ENCODE assay signal across 16 cellular contexts in the genomic region with DNA sequence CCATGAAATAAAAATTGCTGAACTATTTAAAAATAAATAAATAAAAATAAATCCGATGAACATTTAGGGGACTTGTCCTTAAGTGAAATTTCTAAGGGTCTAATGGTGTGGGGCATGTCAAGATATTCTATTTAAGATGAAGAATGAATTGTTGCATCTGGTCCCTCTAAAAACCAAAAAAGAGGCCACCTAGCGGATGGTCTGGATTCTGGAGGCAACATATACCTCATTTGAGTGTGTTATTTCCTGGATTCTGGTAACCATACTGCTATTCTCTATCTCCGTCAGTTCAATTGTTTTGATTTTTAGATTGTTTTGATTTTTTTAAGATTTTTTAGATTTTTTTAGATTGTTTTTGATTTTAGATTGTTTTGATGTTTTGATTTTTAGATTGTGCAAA. TPM values are rescaled to one million over a fixed set of nuclear protein-coding genes. Genes with fewer than 3 reads are reported as not detected.
A peak's percentile ranks its signal among the peaks of the same experiment; 100 is the strongest.
DNase-seq lines count a peak whose midpoint lies in the region; ATAC-seq, FAIRE-seq and TF ChIP-seq lines count a peak whose summit lies in the region.
"Had no signal": no experiment of that assay in that cellular context is flagged by ENCODE, and none has a peak within 500 bp of the region (broad histone marks: within the 10 kb centered on the region; RNA-seq: fewer than 3 reads in every experiment).

No MANE protein-coding gene starts in this region.

- H3K4me2 ChIP-seq in A549: no peak overlapping the region

- no peaks in the 10 kb centered on the region for H3K4me1 ChIP-seq in A549
- H3K4me1 ChIP-seq: BE2C, thyroid gland had no signal

- no peak overlapping the region for H3K27ac Mint-ChIP-seq in chondrocyte (ENCODE audit: unreplicated experiment)

- 53% methylated on average over 3 of the region's 3 CpGs for WGBS in A549 (ENCODE audit: missing lambda C conversion rate)

- no peaks in the 10 kb centered on the region for H3K4me1 Mint-ChIP-seq in chondrocyte (ENCODE audit: low read depth)

- no peak overlapping the region for H3K27ac ChIP-seq in A549
- H3K27ac ChIP-seq: HL-60, thyroid gland had no signal

- H3K36me3 Mint-ChIP-seq in chondrocyte (ENCODE audit: low read depth): no peaks in the 10 kb centered on the region

- peak in 1 of 2 experiments; percentile 1 for DNase-seq in A549 (ENCODE audit: low read depth in 1 of 2, low spot score in 1 of 2)
- peak; percentile 53 for DNase-seq in NAMALWA (ENCODE audit: low spot score)
- DNase-seq in chondrocyte (ENCODE audit: low spot score): no peak
- no peak for DNase-seq in amygdala (lab: John Stamatoyannopoulos, UW)
- DNase-seq in NCI-H1417 (lab: John Stamatoyannopoulos, UW): no peak
- DNase-seq in activated CD4-positive, alpha-beta T cell treated with anti-CD3 and anti-CD28 coated beads, Interleukin-2, amount 50 U/mL, for 4 hours: no peak
- DNase-seq: activated CD4-positive, CD25-positive, alpha-beta regulatory T cell treated with anti-CD3 and anti-CD28 coated beads, Interleukin-2, amount 50 U/mL, for 72 hours; BE2C; NCI-H1436 treated with DMSO at 0.1 percent for 48 hours; right cardiac atrium; SHP77 treated with DMSO at 0.1 percent for 48 hours; thyroid gland had no signal

- ATAC-seq in A549 (no peak), GM18867 (IDR thresholded peaks at IDR 0.05; ENCODE audit: unreplicated experiment) (peak; percentile 84), GM19452 (IDR thresholded peaks at IDR 0.05; ENCODE audit: unreplicated experiment) (no peak)
- ATAC-seq: right cardiac atrium had no signal

- no peaks in the 10 kb centered on the region for H3K27me3 Mint-ChIP-seq in chondrocyte (ENCODE audit: low read depth)

- no peaks in the 10 kb centered on the region for H3K9me3 Mint-ChIP-seq in chondrocyte (ENCODE audit: low read depth)

- no peak for TF ChIP-seq EP300 in A549 (IDR thresholded peaks at IDR 0.05)

- no peak overlapping the region for H3K4me3 Mint-ChIP-seq in chondrocyte (ENCODE audit: unreplicated experiment)

- FAIRE-seq in A549 (lab: Jason Lieb, UNC): peak; percentile 86

- POLR2A ChIA-PET in A549 (lab: Yijun Ruan, JAX): no interaction called here

- no peak for TF ChIP-seq POLR2A in A549 (IDR thresholded peaks at IDR 0.05; ENCODE audit: low read length)

- TF ChIP-seq CTCF in A549 (IDR thresholded peaks at IDR 0.05): no peak
- TF ChIP-seq CTCF in chondrocyte (IDR thresholded peaks at IDR 0.05): peak; percentile 25

- H3K4me3 ChIP-seq in A549: no peak overlapping the region
- H3K4me3 ChIP-seq: thyroid gland had no signal

- TF ChIP-seq RAD21 in A549 (conservative IDR thresholded peaks at IDR 0.05 in 1 of 2, IDR thresholded peaks at IDR 0.05 in 1 of 2): no peak

- H3K9me3 ChIP-seq in A549: no peaks in the 10 kb centered on the region
- H3K9me3 ChIP-seq: BE2C, thyroid gland had no signal

- CTCF ChIA-PET in A549 (lab: Yijun Ruan, JAX): no interaction called here

TF ChIP-seq in A549, 52 proteins besides CTCF, POLR2A, EP300 and RAD21:
- no peak for TF ChIP-seq FOSB (CRISPR knock-in tag; IDR thresholded peaks at IDR 0.05)
- TF ChIP-seq, protein P1, sequence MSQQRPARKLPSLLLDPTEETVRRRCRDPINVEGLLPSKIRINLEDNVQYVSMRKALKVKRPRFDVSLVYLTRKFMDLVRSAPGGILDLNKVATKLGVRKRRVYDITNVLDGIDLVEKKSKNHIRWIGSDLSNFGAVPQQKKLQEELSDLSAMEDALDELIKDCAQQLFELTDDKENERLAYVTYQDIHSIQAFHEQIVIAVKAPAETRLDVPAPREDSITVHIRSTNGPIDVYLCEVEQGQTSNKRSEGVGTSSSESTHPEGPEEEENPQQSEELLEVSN (IDR thresholded peaks at IDR 0.05; ENCODE audit: borderline replicate concordance, low read depth): no peak
- TF ChIP-seq JUN (IDR thresholded peaks at IDR 0.05): no peak
- no peak for TF ChIP-seq RFX5 (IDR thresholded peaks at IDR 0.05)
- TF ChIP-seq FOSL2 (IDR thresholded peaks at IDR 0.05): no peak
- no peak for TF ChIP-seq FOSL2 (CRISPR knock-in tag; IDR thresholded peaks at IDR 0.05)
- no peak for TF ChIP-seq SREBF2 (IDR thresholded peaks at IDR 0.05)
- no peak for TF ChIP-seq CBX8 (IDR thresholded peaks at IDR 0.05)
- no peak for TF ChIP-seq ZSCAN20 (CRISPR knock-in tag; IDR thresholded peaks at IDR 0.05)
- TF ChIP-seq NR3C1 (IDR thresholded peaks at IDR 0.05): no peak
- no peak for TF ChIP-seq GATA3 (IDR thresholded peaks at IDR 0.05; ENCODE audit: borderline replicate concordance)
- no peak for TF ChIP-seq ESRRA (IDR thresholded peaks at IDR 0.05; ENCODE audit: borderline replicate concordance, low read length)
- no peak for TF ChIP-seq EHF (CRISPR knock-in tag; IDR thresholded peaks at IDR 0.05)
- TF ChIP-seq, protein P2, sequence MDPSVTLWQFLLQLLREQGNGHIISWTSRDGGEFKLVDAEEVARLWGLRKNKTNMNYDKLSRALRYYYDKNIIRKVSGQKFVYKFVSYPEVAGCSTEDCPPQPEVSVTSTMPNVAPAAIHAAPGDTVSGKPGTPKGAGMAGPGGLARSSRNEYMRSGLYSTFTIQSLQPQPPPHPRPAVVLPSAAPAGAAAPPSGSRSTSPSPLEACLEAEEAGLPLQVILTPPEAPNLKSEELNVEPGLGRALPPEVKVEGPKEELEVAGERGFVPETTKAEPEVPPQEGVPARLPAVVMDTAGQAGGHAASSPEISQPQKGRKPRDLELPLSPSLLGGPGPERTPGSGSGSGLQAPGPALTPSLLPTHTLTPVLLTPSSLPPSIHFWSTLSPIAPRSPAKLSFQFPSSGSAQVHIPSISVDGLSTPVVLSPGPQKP (IDR thresholded peaks at IDR 0.05; ENCODE audit: low read depth, low read length): no peak

RNA-seq across cellular contexts. Expression of a gene that starts 28.3 kb away (rescaled TPM):
- polyA plus RNA-seq in A549 (2011; rRNA removed) (not detected in 2 replicates), A549 (2017; fragmentation: RNase III; extraction: RNeasy Plus Mini Kit Qiagen cat#74134 plus additional on column Dnase treatment) (not detected in 3 replicates)
- not detected in 2 replicates for polyA plus RNA-seq in A549 (2012; cell fraction: cytosol; rRNA removed)
- not detected in 2 replicates for polyA plus RNA-seq in A549 (2012; cell fraction: nucleus; rRNA removed)
- not detected in 2 replicates for polyA minus RNA-seq in A549 (2011; rRNA and poly(A)+ RNA removed)
- not detected in 3 replicates for total RNA-seq in chondrocyte
- total RNA-seq: thyroid gland had no signal
- polyA plus RNA-seq: esophagus had no signal
